Comparison of ENCODE assay signal across 20 cellular contexts in the genomic region with DNA sequence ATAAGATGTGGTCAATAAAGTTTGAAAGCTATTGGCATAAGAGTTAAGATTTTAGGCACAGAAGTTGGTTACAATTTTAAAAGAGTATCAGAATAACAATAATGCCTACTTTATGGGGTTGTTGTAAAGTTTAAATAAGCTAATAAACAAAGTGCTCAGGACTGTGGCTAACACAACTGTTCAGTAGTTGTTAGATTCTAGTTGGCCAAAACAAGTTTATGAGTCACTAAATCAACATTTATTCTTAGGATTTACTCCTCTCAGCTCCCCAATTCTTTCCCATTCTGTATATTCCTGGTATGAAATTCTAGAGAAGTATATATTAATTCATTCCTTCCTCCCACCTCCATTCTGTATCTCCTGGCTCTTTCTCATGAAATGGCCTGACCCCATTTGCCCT. TPM values are rescaled to one million over a fixed set of nuclear protein-coding genes. Genes with fewer than 3 reads are reported as not detected.
DNase-seq lines count a peak whose midpoint lies in the region; ATAC-seq, FAIRE-seq and TF ChIP-seq lines count a peak whose summit lies in the region.
"Had no signal": no experiment of that assay in that cellular context is flagged by ENCODE, and none has a peak within 500 bp of the region (broad histone marks: within the 10 kb centered on the region; RNA-seq: fewer than 3 reads in every experiment).

No MANE protein-coding gene starts in this region.

- no peak overlapping the region for H3K23ac ChIP-seq in neuronal stem cell (ENCODE audit: low read depth, low read length, poor library complexity)

- H3K4me2 ChIP-seq in PC-9 (peak overlapping the region; percentile 12; the same call in 1 of the 2 replicates), endothelial cell of umbilical vein (ENCODE audit: insufficient read depth, low read length) (no peak overlapping the region), neuronal stem cell (ENCODE audit: insufficient read depth, low read length, poor library complexity, severe bottlenecking) (no peak overlapping the region)
- H3K4me2 ChIP-seq: KMS-11 had no signal

- DNase-seq in Calu3: no peak
- peak in 1 of 2 experiments; percentile 44 for DNase-seq in PC-9
- peak; percentile 28 for DNase-seq in endothelial cell of umbilical vein (ENCODE audit: low read depth, low spot score)
- no peak for DNase-seq in heart right ventricle
- no peak for DNase-seq in activated CD8-positive, alpha-beta memory T cell treated with anti-CD3 and anti-CD28 coated beads, Interleukin-2, amount 50 U/mL, for 48 hours
- no peak for DNase-seq in inferior parietal cortex (ENCODE audit: extremely low spot score)
- DNase-seq in neuronal stem cell (ENCODE audit: low spot score): no peak
- DNase-seq: activated CD8-positive, alpha-beta memory T cell treated with anti-CD3 and anti-CD28 coated beads for 24 hours; activated naive CD8-positive, alpha-beta T cell treated with anti-CD3 and anti-CD28 coated beads, Interleukin-2, amount 50 U/mL, for 24 hours; CD8-positive, alpha-beta T cell; cerebellar nuclear complex; DND-41; NCI-H1105; NCI-H526; upper lobe of right lung had no signal

- no peak overlapping the region for H3K14ac ChIP-seq in neuronal stem cell (ENCODE audit: low read length)

- CTCF ChIA-PET in Calu3 (lab: Charles Lee): no interaction called here
- CTCF ChIA-PET in PC-9 (lab: Charles Lee): no interaction called here
- CTCF ChIA-PET in endothelial cell of umbilical vein (lab: Charles Lee): interaction anchor here (0.8 to 2.2 kb wide), 8 partner anchors 9 to 919 kb away, joined by 3 to 10 read pairs (median 5); partner anchors contain the start of gene RMND1

- H2BK12ac ChIP-seq in neuronal stem cell (ENCODE audit: low read length): no peak overlapping the region

- peaks cover 23% of the 10 kb centered on the region; the same call in 1 of the 2 replicates for H3K79me2 ChIP-seq in PC-9 (ENCODE audit: low read depth)
- peaks cover 10% of the 10 kb centered on the region for H3K79me2 ChIP-seq in endothelial cell of umbilical vein (ENCODE audit: control insufficient read depth, insufficient read depth, low read length)

- no peak for ATAC-seq in heart right ventricle
- ATAC-seq: activated CD4-positive, CD25-positive, alpha-beta regulatory T cell treated with anti-CD3 and anti-CD28 coated beads, Interleukin-2, amount 50 U/mL, for 24 hours; activated naive CD8-positive, alpha-beta T cell treated with anti-CD3 and anti-CD28 coated beads, Interleukin-2, amount 50 U/mL, for 24 hours; CD8-positive, alpha-beta T cell; upper lobe of right lung had no signal

- H3K18ac ChIP-seq in neuronal stem cell (ENCODE audit: low read length): no peak overlapping the region

- H4K8ac ChIP-seq in neuronal stem cell (ENCODE audit: low read depth, low read length): no peak overlapping the region

- H3K36me3 ChIP-seq in PC-9 (ENCODE audit: low read depth) (no peaks in the 10 kb centered on the region; the same call in 1 of the 2 replicates), endothelial cell of umbilical vein (ENCODE audit: control insufficient read depth in 2 of 2, extremely low read depth in 1 of 2, insufficient read depth in 2 of 2, low read length in 2 of 2) (no peaks in the 10 kb centered on the region), heart right ventricle (peaks cover 0 to 29% (median 0%) of the 10 kb centered on the region in 9 donors), neuronal stem cell (replicated peaks in 1 of 2; ENCODE audit: control insufficient read depth in 2 of 2, insufficient read depth in 2 of 2, low read length in 2 of 2) (peaks cover 4 to 79% of the 10 kb centered on the region in 2 donors)

- H2BK5ac ChIP-seq in neuronal stem cell (ENCODE audit: low read length): no peak overlapping the region

- no peaks in the 10 kb centered on the region for H3K9me2 ChIP-seq in PC-9 (ENCODE audit: insufficient read depth)

- peaks cover 13% of the 10 kb centered on the region for H3K4me1 ChIP-seq in PC-9 (replicated peaks; ENCODE audit: insufficient read depth)
- peaks cover 8% of the 10 kb centered on the region for H3K4me1 ChIP-seq in endothelial cell of umbilical vein (ENCODE audit: control insufficient read depth, extremely low read depth, insufficient read depth, low read length)
- peaks cover 4 to 52% (median 26%) of the 10 kb centered on the region in 9 donors for H3K4me1 ChIP-seq in heart right ventricle
- no peaks in the 10 kb centered on the region for H3K4me1 ChIP-seq in neuronal stem cell (ENCODE audit: control insufficient read depth in 2 of 2, insufficient read depth in 1 of 2, low read depth in 1 of 2, low read length in 2 of 2)

- H2AK5ac ChIP-seq in neuronal stem cell (ENCODE audit: low read depth, low read length): no peak overlapping the region

- POLR2A ChIA-PET in PC-9 (lab: Charles Lee; ENCODE audit: unreplicated experiment) (no interaction called here), endothelial cell of umbilical vein (lab: Charles Lee) (no interaction called here)

- BruUV-seq in Calu3 (replicated peaks; lab: Mats Ljungman, UMichigan) (no TSS peak), PC-9 (replicated peaks; lab: Mats Ljungman, UMichigan) (no TSS peak), endothelial cell of umbilical vein (replicated peaks; lab: Mats Ljungman, UMichigan) (no TSS peak)

- H3K4me3 Mint-ChIP-seq in Calu3 (ENCODE audit: low read depth, unreplicated experiment) (no peak overlapping the region), nephron (no peak overlapping the region)
- H3K4me3 Mint-ChIP-seq: activated naive CD8-positive, alpha-beta T cell treated with anti-CD3 and anti-CD28 coated beads, Interleukin-2, amount 50 U/mL, for 24 hours; CD8-positive, alpha-beta T cell; stimulated activated naive CD8-positive, alpha-beta T cell treated with anti-CD3 and anti-CD28 coated beads, Interleukin-15, Interleukin-2, amounts not matched to agents 100 ng/mL and 50 ng/mL, for 24 hours had no signal

- H3K27ac ChIP-seq in PC-9 (peak overlapping the region; percentile 23), endothelial cell of umbilical vein (ENCODE audit: insufficient read depth, low read depth, low read length) (no peak overlapping the region), heart right ventricle (peak overlapping the region in 2 of 10 donors; percentile 1 to 51), neuronal stem cell (replicated peaks; ENCODE audit: low read length) (no peak overlapping the region)
- H3K27ac ChIP-seq: KMS-11, upper lobe of right lung had no signal

- no peak overlapping the region for H2AFZ ChIP-seq in PC-9
- no peak overlapping the region for H2AFZ ChIP-seq in endothelial cell of umbilical vein (ENCODE audit: low read depth, low read length)
- no peak overlapping the region for H2AFZ ChIP-seq in neuronal stem cell (ENCODE audit: low read length)

- H4K20me1 ChIP-seq in PC-9 (ENCODE audit: insufficient read depth): peaks cover 11% of the 10 kb centered on the region; the same call in 1 of the 2 replicates
- no peaks in the 10 kb centered on the region for H4K20me1 ChIP-seq in endothelial cell of umbilical vein (replicated peaks; ENCODE audit: control insufficient read depth, extremely low read depth, insufficient read depth, low read length)

- H3F3A ChIP-seq in PC-9 (ENCODE audit: insufficient read depth, low read depth): peaks cover 8% of the 10 kb centered on the region; the same call in 1 of the 2 replicates

- H3K27me3 ChIP-seq in PC-9 (ENCODE audit: insufficient read depth, low read depth): no peaks in the 10 kb centered on the region
- H3K27me3 ChIP-seq in endothelial cell of umbilical vein (ENCODE audit: control insufficient read depth in 2 of 2, insufficient read depth in 2 of 2, low read length in 2 of 2): no peaks in the 10 kb centered on the region
- no peaks in the 10 kb centered on the region for H3K27me3 ChIP-seq in heart right ventricle
- H3K27me3 ChIP-seq in neuronal stem cell (ENCODE audit: control insufficient read depth in 3 of 3, insufficient read depth in 3 of 3, low read depth in 1 of 3, low read length in 3 of 3): no peaks in the 10 kb centered on the region
- H3K27me3 ChIP-seq: upper lobe of right lung had no signal

- H3K9me3 ChIP-seq in PC-9 (ENCODE audit: insufficient read depth, low read depth) (no peaks in the 10 kb centered on the region), endothelial cell of umbilical vein (replicated peaks; ENCODE audit: control insufficient read depth, insufficient read depth, low read length) (no peaks in the 10 kb centered on the region), heart right ventricle (no peaks in the 10 kb centered on the region), neuronal stem cell (replicated peaks in 1 of 2; ENCODE audit: control insufficient read depth in 2 of 2, insufficient read depth in 1 of 2, low read depth in 1 of 2, low read length in 2 of 2) (no peaks in the 10 kb centered on the region)
- H3K9me3 ChIP-seq: upper lobe of right lung had no signal

- dilution Hi-C loops in endothelial cell of umbilical vein (cut with MboI; ENCODE audit: extremely low pct_ligation_motif_present, low sequenced_read_pairs): no loop called here

- H3K36me3 Mint-ChIP-seq in Calu3 (ENCODE audit: insufficient read depth, unreplicated experiment): peaks cover 4% of the 10 kb centered on the region
- H3K36me3 Mint-ChIP-seq in nephron (ENCODE audit: low read depth): peaks cover 24% of the 10 kb centered on the region

- H2BK120ac ChIP-seq in neuronal stem cell (ENCODE audit: low read depth, low read length): no peak overlapping the region

- H3K9me1 ChIP-seq in endothelial cell of umbilical vein (replicated peaks; ENCODE audit: control insufficient read depth, extremely low read depth, insufficient read depth, low read length): no peaks in the 10 kb centered on the region

- H3K4me1 Mint-ChIP-seq in Calu3 (ENCODE audit: low read depth, unreplicated experiment) (peaks cover 12% of the 10 kb centered on the region), nephron (peaks cover 26% of the 10 kb centered on the region)

- intact Hi-C loops in Calu3 (cut with micrococcal nuclease; ENCODE audit: unreplicated experiment): no loop called here
- intact Hi-C loops in PC-9 (cut with micrococcal nuclease; ENCODE audit: unreplicated experiment): no loop called here
- intact Hi-C loops in endothelial cell of umbilical vein (cut with micrococcal nuclease): no loop called here
- intact Hi-C loops in heart right ventricle (cut with DNase I): no loop called here

- TF ChIP-seq CTCF in Calu3 (IDR thresholded peaks at IDR 0.05; ENCODE audit: unreplicated experiment): no peak
- no peak for TF ChIP-seq CTCF in PC-9 (conservative IDR thresholded peaks at IDR 0.05)
- TF ChIP-seq CTCF in endothelial cell of umbilical vein (IDR thresholded peaks at IDR 0.05; ENCODE audit: extremely low read depth in 1 of 2, insufficient read depth in 1 of 2, low read depth in 1 of 2, low read length in 2 of 2): no peak
- TF ChIP-seq CTCF in nephron (IDR thresholded peaks at IDR 0.05; ENCODE audit: unreplicated experiment in 3 of 3): no peak
- no peak for TF ChIP-seq CTCF in heart right ventricle (IDR thresholded peaks at IDR 0.05)

- H3K9me3 Mint-ChIP-seq in Calu3 (ENCODE audit: low read depth, unreplicated experiment) (no peaks in the 10 kb centered on the region), nephron (no peaks in the 10 kb centered on the region)
- H3K9me3 Mint-ChIP-seq: activated naive CD8-positive, alpha-beta T cell treated with anti-CD3 and anti-CD28 coated beads, Interleukin-2, amount 50 U/mL, for 24 hours; CD8-positive, alpha-beta T cell; stimulated activated naive CD8-positive, alpha-beta T cell treated with anti-CD3 and anti-CD28 coated beads, Interleukin-15, Interleukin-2, amounts not matched to agents 100 ng/mL and 50 ng/mL, for 24 hours had no signal

- no peaks in the 10 kb centered on the region for H3K27me3 Mint-ChIP-seq in Calu3 (ENCODE audit: unreplicated experiment)
- H3K27me3 Mint-ChIP-seq in nephron (ENCODE audit: low read depth): no peaks in the 10 kb centered on the region
- H3K27me3 Mint-ChIP-seq: activated naive CD8-positive, alpha-beta T cell treated with anti-CD3 and anti-CD28 coated beads, Interleukin-2, amount 50 U/mL, for 24 hours; stimulated activated naive CD8-positive, alpha-beta T cell treated with anti-CD3 and anti-CD28 coated beads, Interleukin-15, Interleukin-2, amounts not matched to agents 100 ng/mL and 50 ng/mL, for 24 hours had no signal

- no peak for TF ChIP-seq POLR2A in endothelial cell of umbilical vein (IDR thresholded peaks at IDR 0.05; ENCODE audit: low read depth, low read length)

- H4K91ac ChIP-seq in neuronal stem cell (ENCODE audit: low read depth, low read length, poor library complexity): no peak overlapping the region

- no peak overlapping the region for H3K4me3 ChIP-seq in PC-9
- H3K4me3 ChIP-seq in endothelial cell of umbilical vein (replicated peaks in 1 of 3; ENCODE audit: insufficient read depth in 1 of 3, low read depth in 1 of 3, low read length in 3 of 3): no peak overlapping the region
- no peak overlapping the region for H3K4me3 ChIP-seq in heart right ventricle
- no peak overlapping the region for H3K4me3 ChIP-seq in neuronal stem cell (ENCODE audit: low read length in 2 of 2)
- H3K4me3 ChIP-seq: upper lobe of right lung had no signal

- FAIRE-seq in endothelial cell of umbilical vein (lab: Jason Lieb, UNC): peak; percentile 31
- FAIRE-seq: H1 had no signal

- H3K9ac ChIP-seq in endothelial cell of umbilical vein (replicated peaks; ENCODE audit: extremely low read depth, insufficient read depth, low read length): no peak overlapping the region
- no peak overlapping the region for H3K9ac ChIP-seq in neuronal stem cell (ENCODE audit: low read depth, low read length, poor library complexity)
- H3K9ac ChIP-seq: KMS-11 had no signal

- no peak overlapping the region for H2BK15ac ChIP-seq in neuronal stem cell (ENCODE audit: low read length)

- H3K79me1 ChIP-seq in neuronal stem cell (ENCODE audit: low read depth, low read length): peaks cover 2% of the 10 kb centered on the region

- H3K27ac Mint-ChIP-seq in Calu3 (ENCODE audit: unreplicated experiment): peak overlapping the region; percentile 57
- peak overlapping the region; percentile 66 to 97 (median 90) for H3K27ac Mint-ChIP-seq in nephron
- H3K27ac Mint-ChIP-seq: activated naive CD8-positive, alpha-beta T cell treated with anti-CD3 and anti-CD28 coated beads, Interleukin-2, amount 50 U/mL, for 24 hours; CD8-positive, alpha-beta T cell; stimulated activated naive CD8-positive, alpha-beta T cell treated with anti-CD3 and anti-CD28 coated beads, Interleukin-15, Interleukin-2, amounts not matched to agents 100 ng/mL and 50 ng/mL, for 24 hours had no signal

- H3K4ac ChIP-seq in neuronal stem cell (ENCODE audit: low read length): no peak overlapping the region

RNA-seq across cellular contexts. Expression of gene RMND1, which starts 14.5 kb away (rescaled TPM):
- total RNA-seq in Calu3 (2022) (13.2 and 15.5 TPM in 2 replicates), PC-9 (2021) (17.6 and 19.3 TPM in 2 replicates), endothelial cell of umbilical vein (17.2 and 21.4 TPM in 2 replicates), heart right ventricle (10 to 100 TPM; 10.9 to 17.6 (median 14.7) TPM)
- polyA plus RNA-seq in endothelial cell of umbilical vein (4.1 and 6.3 TPM in 2 replicates), heart right ventricle (10 to 100 TPM; 14.3 to 25.2 TPM)
- polyA plus RNA-seq in endothelial cell of umbilical vein (2011; cell fraction: cytosol; rRNA removed): 11.2 and 12.4 TPM in 2 replicates
- polyA plus RNA-seq in endothelial cell of umbilical vein (2011; cell fraction: nucleus; rRNA removed): 7.9 and 10.5 TPM in 2 replicates
- polyA plus RNA-seq in endothelial cell of umbilical vein (2012): 16.0 and 22.0 TPM in 2 replicates
- polyA minus RNA-seq in endothelial cell of umbilical vein: 14.9 and 15.0 TPM in 2 replicates
- 5.6 TPM for polyA minus RNA-seq in endothelial cell of umbilical vein (2011; cell fraction: cytosol; rRNA and poly(A)+ RNA removed)
- 18.8 and 20.5 TPM in 2 replicates for polyA minus RNA-seq in endothelial cell of umbilical vein (2011; cell fraction: nucleus; rRNA and poly(A)+ RNA removed)
- polyA plus RNA-seq in neuronal stem cell (2013, experiment 1 of 2): 14.3 TPM
- 14.5 TPM for polyA plus RNA-seq in neuronal stem cell (2013, experiment 2 of 2)

RNA-seq across cellular contexts. Expression of gene ZBTB2, which starts 46.0 kb away (rescaled TPM):
- total RNA-seq in Calu3 (2022) (15.2 and 15.7 TPM in 2 replicates), PC-9 (2021) (7.3 and 8.9 TPM in 2 replicates), endothelial cell of umbilical vein (13.1 and 13.6 TPM in 2 replicates), heart right ventricle (1 to 10 TPM; 3.4 to 8.3 (median 5.2) TPM)
- polyA plus RNA-seq in endothelial cell of umbilical vein (11.3 and 11.8 TPM in 2 replicates), heart right ventricle (1 to 10 TPM; 4.1 to 4.4 TPM)
- 13.3 and 15.3 TPM in 2 replicates for polyA plus RNA-seq in endothelial cell of umbilical vein (2011; cell fraction: cytosol; rRNA removed)
- polyA plus RNA-seq in endothelial cell of umbilical vein (2011; cell fraction: nucleus; rRNA removed): 10.3 and 10.4 TPM in 2 replicates
- polyA plus RNA-seq in endothelial cell of umbilical vein (2012): 8.1 and 13.4 TPM in 2 replicates
- polyA minus RNA-seq in endothelial cell of umbilical vein: 21.8 and 23.6 TPM in 2 replicates
- 13.7 TPM for polyA minus RNA-seq in endothelial cell of umbilical vein (2011; cell fraction: cytosol; rRNA and poly(A)+ RNA removed)
- 6.4 and 8.0 TPM in 2 replicates for polyA minus RNA-seq in endothelial cell of umbilical vein (2011; cell fraction: nucleus; rRNA and poly(A)+ RNA removed)
- 8.2 TPM for polyA plus RNA-seq in neuronal stem cell (2013, experiment 1 of 2)
- polyA plus RNA-seq in neuronal stem cell (2013, experiment 2 of 2): 7.9 TPM

RNA-seq across cellular contexts. Expression of gene CCDC170, which starts 56.4 kb away (rescaled TPM):
- total RNA-seq in Calu3 (2022) (0.26 TPM in 1 of 2 replicates, not detected in the other), PC-9 (2021) (0.98 and 1.6 TPM in 2 replicates), endothelial cell of umbilical vein (0.07 and 0.53 TPM in 2 replicates), heart right ventricle (1 to 10 TPM in 1 of 10 donors, under 1 TPM in 9; 0.15 to 1.6 (median 0.57) TPM)
- polyA plus RNA-seq in endothelial cell of umbilical vein (0.13 and 0.21 TPM in 2 replicates), heart right ventricle (under 1 TPM; 0.13 to 0.22 TPM)
- polyA plus RNA-seq in endothelial cell of umbilical vein (2011; cell fraction: cytosol; rRNA removed): 0.12 and 0.14 TPM in 2 replicates
- 0.22 and 0.28 TPM in 2 replicates for polyA plus RNA-seq in endothelial cell of umbilical vein (2011; cell fraction: nucleus; rRNA removed)
- 0.39 and 0.71 TPM in 2 replicates for polyA plus RNA-seq in endothelial cell of umbilical vein (2012)
- polyA minus RNA-seq in endothelial cell of umbilical vein: 0.34 and 1.7 TPM in 2 replicates
- polyA minus RNA-seq in endothelial cell of umbilical vein (2011; cell fraction: cytosol; rRNA and poly(A)+ RNA removed): not detected
- polyA minus RNA-seq in endothelial cell of umbilical vein (2011; cell fraction: nucleus; rRNA and poly(A)+ RNA removed): 0.14 TPM in 2 replicates
- 0.28 TPM for polyA plus RNA-seq in neuronal stem cell (2013, experiment 1 of 2)
- polyA plus RNA-seq in neuronal stem cell (2013, experiment 2 of 2): 0.32 TPM
- total RNA-seq: CD8-positive, alpha-beta T cell had no signal
